16 cellular contexts compared by ENCODE assay signal in the genomic region with DNA sequence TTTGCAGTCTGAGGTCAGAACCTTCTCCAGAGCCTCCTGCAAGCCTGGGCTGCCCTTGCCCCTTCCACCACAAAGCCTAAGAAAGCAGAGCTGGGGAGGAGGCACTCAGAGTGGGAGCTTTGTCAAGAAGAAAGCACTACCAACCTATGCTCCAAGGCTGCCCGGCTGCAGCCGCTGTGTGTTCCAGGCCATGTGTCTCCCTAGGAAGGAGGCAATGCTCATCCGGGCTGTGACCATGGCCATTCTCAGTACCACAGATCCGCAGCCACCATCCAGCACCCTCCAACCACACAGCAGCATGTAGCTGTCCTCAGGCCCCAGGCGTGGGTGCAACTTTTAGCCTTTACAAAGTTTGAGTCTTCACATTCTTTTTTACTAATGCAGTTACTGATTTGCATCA. TPM values are rescaled to one million over a fixed set of nuclear protein-coding genes. Genes with fewer than 3 reads are reported as not detected.
DNase-seq lines count a peak whose midpoint lies in the region; ATAC-seq and TF ChIP-seq lines count a peak whose summit lies in the region.
"Had no signal": no experiment of that assay in that cellular context is flagged by ENCODE, and none has a peak within 500 bp of the region (broad histone marks: within the 10 kb centered on the region; RNA-seq: fewer than 3 reads in every experiment).

No MANE protein-coding gene starts in this region.

- no peak overlapping the region for H4K8ac ChIP-seq in neuronal stem cell (ENCODE audit: low read depth, low read length)

- no peaks in the 10 kb centered on the region for H3K79me1 ChIP-seq in neuronal stem cell (ENCODE audit: low read depth, low read length)

- H3K23ac ChIP-seq in neuronal stem cell (ENCODE audit: low read depth, low read length, poor library complexity): no peak overlapping the region

- no peak overlapping the region for H2BK5ac ChIP-seq in neuronal stem cell (ENCODE audit: low read length)

- no peak overlapping the region for H2AK5ac ChIP-seq in neuronal stem cell (ENCODE audit: low read depth, low read length)

- H2AFZ ChIP-seq in neuronal stem cell (ENCODE audit: low read length): no peak overlapping the region
- H2AFZ ChIP-seq: GM23248, PC-9 had no signal

- intact Hi-C loops in spleen (cut with DNase I; ENCODE audit: low total_unique reads): no loop called here

- H3K4me3 ChIP-seq in neuronal stem cell (ENCODE audit: low read length in 2 of 2) (no peak overlapping the region), spleen (no peak overlapping the region), BE2C (ENCODE audit: low read depth, low read length) (no peak overlapping the region)
- H3K4me3 ChIP-seq: GM23248, PC-9, SJCRH30 had no signal

- TF ChIP-seq CTCF in spleen (IDR thresholded peaks at IDR 0.05 in 8 of 11, conservative IDR thresholded peaks at IDR 0.05 in 3 of 11) (no peak), BE2C (IDR thresholded peaks at IDR 0.05; ENCODE audit: low read depth, low read length) (no peak)

- H3K18ac ChIP-seq in neuronal stem cell (ENCODE audit: low read length): no peak overlapping the region

- H3K27ac ChIP-seq in neuronal stem cell (replicated peaks; ENCODE audit: low read length): no peak overlapping the region
- H3K27ac ChIP-seq in spleen: peak overlapping the region in 1 of 8 donors; percentile 24
- H3K27ac ChIP-seq: GM23248, PC-9, SJCRH30 had no signal

- peak overlapping the region; percentile 40 for H3K14ac ChIP-seq in neuronal stem cell (ENCODE audit: low read length)

- no peaks in the 10 kb centered on the region for H3K4me1 ChIP-seq in neuronal stem cell (ENCODE audit: control insufficient read depth in 2 of 2, insufficient read depth in 1 of 2, low read depth in 1 of 2, low read length in 2 of 2)
- peaks cover 0 to 12% (median 0%) of the 10 kb centered on the region in 6 donors for H3K4me1 ChIP-seq in spleen
- no peaks in the 10 kb centered on the region for H3K4me1 ChIP-seq in BE2C
- H3K4me1 ChIP-seq: SJCRH30 had no signal

- no peak for DNase-seq in left lobe of liver (ENCODE audit: low spot score)
- no peak for DNase-seq in neuronal stem cell (ENCODE audit: low spot score)
- DNase-seq in spleen: peak; percentile 40
- DNase-seq in BE2C: no peak
- no peak for DNase-seq in SKM-1 (lab: John Stamatoyannopoulos, UW; ENCODE audit: unreplicated experiment)
- DNase-seq: H9; KBM-7; NCI-H2029 treated with DMSO at 0.1 percent for 48 hours; NCI-H446 treated with DMSO at 0.1 percent for 48 hours; NK-92 treated with Interleukin-12 subunit alpha and Interleukin-12 subunit beta, amount 100 ng/mL, for 24 hours; PC-9 had no signal

- TF ChIP-seq POLR2A in spleen (IDR thresholded peaks at IDR 0.05): no peak

- H2BK12ac ChIP-seq in neuronal stem cell (ENCODE audit: low read length): no peak overlapping the region

- H3K4me2 ChIP-seq in neuronal stem cell (ENCODE audit: insufficient read depth, low read length, poor library complexity, severe bottlenecking): no peak overlapping the region
- H3K4me2 ChIP-seq: PC-9 had no signal

- H4K91ac ChIP-seq in neuronal stem cell (ENCODE audit: low read depth, low read length, poor library complexity): no peak overlapping the region

- no peak overlapping the region for H3K9ac ChIP-seq in neuronal stem cell (ENCODE audit: low read depth, low read length, poor library complexity)
- H3K9ac ChIP-seq: GM23248 had no signal

- H2BK120ac ChIP-seq in neuronal stem cell (ENCODE audit: low read depth, low read length): no peak overlapping the region

- H3K9me3 ChIP-seq in neuronal stem cell (replicated peaks in 1 of 2; ENCODE audit: control insufficient read depth in 2 of 2, insufficient read depth in 1 of 2, low read depth in 1 of 2, low read length in 2 of 2) (no peaks in the 10 kb centered on the region), spleen (no peaks in the 10 kb centered on the region), BE2C (no peaks in the 10 kb centered on the region)
- H3K9me3 ChIP-seq: SJCRH30 had no signal

- WGBS in neuronal stem cell (ENCODE audit: extremely low coverage in 2 of 2, insufficient read length in 2 of 2, insufficient replicate concordance in 1 of 2), 2 donors: no CpG with 5 or more reads among the region's 5 CpGs
- 92 to 99% (median 95%) methylated on average over 5 of the region's 5 CpGs for WGBS in spleen, 5 donors

- H3K27me3 ChIP-seq in neuronal stem cell (ENCODE audit: control insufficient read depth in 3 of 3, insufficient read depth in 3 of 3, low read depth in 1 of 3, low read length in 3 of 3): no peaks in the 10 kb centered on the region
- H3K27me3 ChIP-seq in spleen (replicated peaks in 1 of 7): no peaks in the 10 kb centered on the region
- H3K27me3 ChIP-seq in BE2C: no peaks in the 10 kb centered on the region
- H3K27me3 ChIP-seq: SJCRH30 had no signal

- H3K36me3 ChIP-seq in neuronal stem cell (replicated peaks in 1 of 2; ENCODE audit: control insufficient read depth in 2 of 2, insufficient read depth in 2 of 2, low read length in 2 of 2): peaks cover 31 to 94% of the 10 kb centered on the region in 2 donors
- H3K36me3 ChIP-seq in spleen: peaks cover 0 to 96% (median 67%) of the 10 kb centered on the region in 6 donors
- H3K36me3 ChIP-seq in BE2C: peaks cover 14% of the 10 kb centered on the region

- H2BK15ac ChIP-seq in neuronal stem cell (ENCODE audit: low read length): no peak overlapping the region

- no peak overlapping the region for H3K4ac ChIP-seq in neuronal stem cell (ENCODE audit: low read length)

- peak; percentile 30 for ATAC-seq in left lobe of liver
- ATAC-seq in GM21737 (IDR thresholded peaks at IDR 0.05; ENCODE audit: unreplicated experiment): no peak
- ATAC-seq in HG02852 (IDR thresholded peaks at IDR 0.05; ENCODE audit: unreplicated experiment): no peak
- ATAC-seq: Right ventricle myocardium inferior had no signal

RNA-seq across cellular contexts. Expression of gene CARS2, which starts 22.0 kb away (rescaled TPM):
- total RNA-seq in left lobe of liver (33.9 TPM), spleen (100 to 1,000 TPM in 1 of 7 donors, 10 to 100 TPM in 6; 63.9 to 113 (median 77.9) TPM)
- 24.9 TPM for polyA plus RNA-seq in neuronal stem cell (2013, experiment 1 of 2)
- 24.3 TPM for polyA plus RNA-seq in neuronal stem cell (2013, experiment 2 of 2)
- polyA plus RNA-seq in spleen: 100 to 1,000 TPM in 2 of 3 donors, 10 to 100 TPM in 1; 69.5 to 109 (median 105) TPM
- 69.1 TPM for polyA plus RNA-seq in BE2C (2012; ENCODE audit: insufficient read depth, insufficient read length, low read depth)

RNA-seq across cellular contexts. Expression of gene ING1, which starts 29.6 kb away (rescaled TPM):
- 15.2 TPM for total RNA-seq in left lobe of liver
- polyA plus RNA-seq in neuronal stem cell (2013, experiment 1 of 2): 23.9 TPM
- polyA plus RNA-seq in neuronal stem cell (2013, experiment 2 of 2): 24.7 TPM
- total RNA-seq in spleen: 10 to 100 TPM; 15.1 to 32.4 (median 22.9) TPM
- 10 to 100 TPM; 10.5 to 16.0 (median 12.0) TPM for polyA plus RNA-seq in spleen
- polyA plus RNA-seq in BE2C (2012; ENCODE audit: insufficient read depth, insufficient read length, low read depth): 23.4 TPM
